Comparison of ENCODE assay signal across 22 cellular contexts in genomic region chr1:212310383-212310782, GRCh38. TPM values are rescaled to one million over a fixed set of nuclear protein-coding genes. Genes with fewer than 3 reads are reported as not detected.
DNase-seq lines count a peak whose midpoint lies in the region; ATAC-seq, FAIRE-seq and TF ChIP-seq lines count a peak whose summit lies in the region.
"Had no signal": no experiment of that assay in that cellular context is flagged by ENCODE, and none has a peak within 500 bp of the region (broad histone marks: within the 10 kb centered on the region; RNA-seq: fewer than 3 reads in every experiment).

No MANE protein-coding gene starts in this region.

- no peaks in the 10 kb centered on the region for H3K9me2 ChIP-seq in HCT116 (ENCODE audit: insufficient read depth)

- H3K27ac Mint-ChIP-seq in CD4-positive, CD25-positive, alpha-beta regulatory T cell, result peak overlapping the region in 2 of 3 donors; percentile 20 to 43
- H3K27ac Mint-ChIP-seq in astrocyte (ENCODE audit: unreplicated experiment), result peak overlapping the region; percentile 12
- peak overlapping the region; percentile 9 for H3K27ac Mint-ChIP-seq in neural crest cell (ENCODE audit: unreplicated experiment)
- no peak overlapping the region for H3K27ac Mint-ChIP-seq in progenitor cell of endocrine pancreas
- H3K27ac Mint-ChIP-seq: activated CD4-positive, alpha-beta T cell treated with anti-CD3 and anti-CD28 coated beads for 36 hours; activated CD8-positive, alpha-beta memory T cell treated with anti-CD3 and anti-CD28 coated beads, Interleukin-2, amount 10 ng/mL, durations not matched to agents 7 days and 5 days had no signal

- H3K4me2 ChIP-seq in HCT116 (ENCODE audit: low read length) (peak overlapping the region; percentile 28), astrocyte (ENCODE audit: low read length) (no peak overlapping the region)

- H3K27me3 Mint-ChIP-seq in CD4-positive, CD25-positive, alpha-beta regulatory T cell, result no peaks in the 10 kb centered on the region
- H3K27me3 Mint-ChIP-seq in astrocyte (ENCODE audit: low read depth, unreplicated experiment) (no peaks in the 10 kb centered on the region), neural crest cell (ENCODE audit: low read depth) (no peaks in the 10 kb centered on the region), progenitor cell of endocrine pancreas (no peaks in the 10 kb centered on the region)
- H3K27me3 Mint-ChIP-seq: activated CD4-positive, alpha-beta T cell treated with anti-CD3 and anti-CD28 coated beads for 36 hours; activated CD8-positive, alpha-beta memory T cell treated with anti-CD3 and anti-CD28 coated beads, Interleukin-2, amount 10 ng/mL, durations not matched to agents 7 days and 5 days had no signal

- H3K4me1 ChIP-seq in CD4-positive, CD25-positive, alpha-beta regulatory T cell (ENCODE audit: control insufficient read depth, insufficient read depth, low read length, poor library complexity, severe bottlenecking), result peaks cover 6% of the 10 kb centered on the region
- H3K4me1 ChIP-seq in HCT116 (ENCODE audit: control insufficient read depth in 1 of 2, insufficient read depth in 2 of 2, low read length in 2 of 2) (peaks cover 9 to 20% of the 10 kb centered on the region in 2 experiments; a peak in 3 of 4 replicates), astrocyte (ENCODE audit: insufficient read depth, low read length) (no peaks in the 10 kb centered on the region)
- H3K4me1 ChIP-seq: HAP-1, parathyroid adenoma had no signal

- POLR2A ChIA-PET in HCT116 (lab: Charles Lee), result no interaction called here

- no peak for TF ChIP-seq RAD21 in HCT116 (IDR thresholded peaks at IDR 0.05; ENCODE audit: low read depth)

- FAIRE-seq in astrocyte (lab: Jason Lieb, UNC) (no peak), urothelium cell line (lab: Jason Lieb, UNC) (no peak)
- FAIRE-seq: HTR-8/SVneo, TTC549 had no signal

- RAD21 ChIA-PET in HCT116 (lab: Charles Lee; ENCODE audit: low non-redundant PET in 1 of 2, low total read pairs in 2 of 2, uncharacterized antibody in 2 of 2, unreplicated experiment in 2 of 2), result no interaction called here

- no peaks in the 10 kb centered on the region for H3K27me3 ChIP-seq in CD4-positive, CD25-positive, alpha-beta regulatory T cell (ENCODE audit: control insufficient read depth, insufficient read depth, low read length)
- H3K27me3 ChIP-seq in HCT116 (ENCODE audit: insufficient read depth, low read length), result no peaks in the 10 kb centered on the region
- H3K27me3 ChIP-seq in astrocyte (ENCODE audit: insufficient read depth, low read length), result no peaks in the 10 kb centered on the region
- H3K27me3 ChIP-seq: thyroid gland had no signal

- no peak overlapping the region for H3K4me3 ChIP-seq in CD4-positive, CD25-positive, alpha-beta regulatory T cell (ENCODE audit: low read depth, low read length)
- H3K4me3 ChIP-seq in HCT116 (replicated peaks in 1 of 2; ENCODE audit: low read depth in 1 of 2, low read length in 2 of 2) (no peak overlapping the region), astrocyte (ENCODE audit: insufficient read depth, low read depth, low read length) (no peak overlapping the region)
- H3K4me3 ChIP-seq: HAP-1, thyroid gland had no signal

- no peaks in the 10 kb centered on the region for H4K20me1 ChIP-seq in HCT116 (ENCODE audit: insufficient read depth)
- H4K20me1 ChIP-seq in astrocyte (ENCODE audit: insufficient read depth, low read length), result peaks cover 5% of the 10 kb centered on the region

- BruUV-seq in HCT116 (replicated peaks; lab: Mats Ljungman, UMichigan), result no TSS peak

- no peaks in the 10 kb centered on the region for H3K9me3 ChIP-seq in CD4-positive, CD25-positive, alpha-beta regulatory T cell (ENCODE audit: control insufficient read depth in 2 of 2, low read length in 2 of 2)
- H3K9me3 ChIP-seq in HCT116 (ENCODE audit: control insufficient read depth in 1 of 2, insufficient read depth in 1 of 2, low read depth in 1 of 2, low read length in 2 of 2), result no peaks in the 10 kb centered on the region
- H3K9me3 ChIP-seq in astrocyte (ENCODE audit: insufficient read depth, low read depth, low read length), result no peaks in the 10 kb centered on the region
- H3K9me3 ChIP-seq: HAP-1, thyroid gland had no signal

- H3K9ac ChIP-seq in HCT116 (ENCODE audit: low read length) (no peak overlapping the region), astrocyte (ENCODE audit: low read length) (no peak overlapping the region)
- H3K9ac ChIP-seq: parathyroid adenoma had no signal

- DNase-seq in CD4-positive, CD25-positive, alpha-beta regulatory T cell, result no peak
- DNase-seq in HCT116 (ENCODE audit: low read depth, low spot score) (no peak), astrocyte (ENCODE audit: low read depth) (no peak), neural crest cell (ENCODE audit: low read depth, low spot score) (no peak), putamen (ENCODE audit: low spot score) (no peak), NCI-H82 treated with DMSO at 0.1 percent for 48 hours (lab: John Stamatoyannopoulos, UW; ENCODE audit: unreplicated experiment) (no peak), progenitor cell of endocrine pancreas (ENCODE audit: low spot score, unreplicated experiment) (no peak), urothelium cell line (ENCODE audit: low spot score) (no peak)
- DNase-seq: activated CD4-positive, alpha-beta T cell treated with anti-CD3 and anti-CD28 coated beads for 36 hours; activated CD8-positive, alpha-beta memory T cell treated with anti-CD3 and anti-CD28 coated beads, Interleukin-2, amount 10 ng/mL, durations not matched to agents 7 days and 5 days; activated effector memory CD4-positive, alpha-beta T cell treated with Interleukin-2 at 50 U/mL for 16 hours; dermis blood vessel endothelial cell; foreskin melanocyte; kidney glomerular epithelial cell; NCI-H1436; Right ventricle myocardium superior; thyroid gland had no signal

- intact Hi-C loops in HCT116 (cut with micrococcal nuclease), result loop anchor here (10.0 kb wide), 1 partner anchor 626 kb away; no protein-coding TSS in a partner anchor

- CTCF ChIA-PET in HCT116 (lab: Charles Lee), result interaction anchor here (0.9 to 2.6 kb wide), 2 partner anchors 19 to 239 kb away, joined by 3 to 8 read pairs; no protein-coding TSS in a partner anchor

- H2AFZ ChIP-seq in HCT116 (ENCODE audit: low read depth, low read length, poor library complexity, severe bottlenecking) (no peak overlapping the region), astrocyte (ENCODE audit: low read depth, low read length) (no peak overlapping the region)
- H2AFZ ChIP-seq: parathyroid adenoma had no signal

- TF ChIP-seq CTCF in HCT116 (IDR thresholded peaks at IDR 0.05 in 2 of 3, conservative IDR thresholded peaks at IDR 0.05 in 1 of 3; ENCODE audit: borderline replicate concordance in 1 of 3, insufficient read depth in 1 of 3, low read depth in 2 of 3, low read length in 2 of 3) (no peak), astrocyte (IDR thresholded peaks at IDR 0.05; ENCODE audit: insufficient read depth, low read depth, low read length) (no peak), neural crest cell (conservative IDR thresholded peaks at IDR 0.05) (no peak), progenitor cell of endocrine pancreas (IDR thresholded peaks at IDR 0.05; ENCODE audit: unreplicated experiment) (no peak)

- no peak overlapping the region for H3K27ac ChIP-seq in CD4-positive, CD25-positive, alpha-beta regulatory T cell (ENCODE audit: insufficient read depth, low read length, poor library complexity, severe bottlenecking)
- H3K27ac ChIP-seq in HCT116 (ENCODE audit: low read depth, low read length) (peak overlapping the region; percentile 20; the same call in 1 of the 2 replicates), astrocyte (ENCODE audit: low read depth, low read length) (no peak overlapping the region)
- H3K27ac ChIP-seq: epithelial cell of prostate, parathyroid adenoma, thyroid gland had no signal

- peaks cover 40 to 74% (median 52%) of the 10 kb centered on the region in 4 donors for H3K4me1 Mint-ChIP-seq in CD4-positive, CD25-positive, alpha-beta regulatory T cell
- peaks cover 11% of the 10 kb centered on the region for H3K4me1 Mint-ChIP-seq in astrocyte (ENCODE audit: low read depth, unreplicated experiment)
- peaks cover 18% of the 10 kb centered on the region for H3K4me1 Mint-ChIP-seq in neural crest cell
- peaks cover 2% of the 10 kb centered on the region for H3K4me1 Mint-ChIP-seq in progenitor cell of endocrine pancreas (ENCODE audit: low read depth)

- no peak for TF ChIP-seq POLR2A in HCT116 (IDR thresholded peaks at IDR 0.05; ENCODE audit: borderline replicate concordance, extremely low read depth, insufficient read depth, insufficient read length)

- H3K36me3 Mint-ChIP-seq in CD4-positive, CD25-positive, alpha-beta regulatory T cell, result peaks cover 46% of the 10 kb centered on the region
- H3K36me3 Mint-ChIP-seq in astrocyte (ENCODE audit: low read depth, unreplicated experiment) (no peaks in the 10 kb centered on the region), neural crest cell (ENCODE audit: low read depth) (peaks cover 16% of the 10 kb centered on the region), progenitor cell of endocrine pancreas (ENCODE audit: insufficient read depth) (peaks cover 23% of the 10 kb centered on the region)

- H3K79me2 ChIP-seq in HCT116 (ENCODE audit: insufficient read depth, low read length) (peaks cover 59% of the 10 kb centered on the region), astrocyte (ENCODE audit: insufficient read depth, low read length) (peaks cover 16% of the 10 kb centered on the region)

- no peak for ATAC-seq in CD4-positive, CD25-positive, alpha-beta regulatory T cell (ENCODE audit: low read depth in 2 of 2)
- no peak for ATAC-seq in HCT116
- ATAC-seq: activated CD4-positive, alpha-beta T cell treated with anti-CD3 and anti-CD28 coated beads for 36 hours; activated CD8-positive, alpha-beta memory T cell treated with anti-CD3 and anti-CD28 coated beads, Interleukin-2, amount 10 ng/mL, durations not matched to agents 7 days and 5 days had no signal

- peaks cover 37% of the 10 kb centered on the region for H3K36me3 ChIP-seq in CD4-positive, CD25-positive, alpha-beta regulatory T cell (ENCODE audit: control insufficient read depth, insufficient read depth, low read length)
- no peaks in the 10 kb centered on the region for H3K36me3 ChIP-seq in HCT116 (ENCODE audit: control insufficient read depth in 1 of 2, insufficient read depth in 2 of 2, low read length in 2 of 2)
- no peaks in the 10 kb centered on the region for H3K36me3 ChIP-seq in astrocyte (ENCODE audit: insufficient read depth, low read length)
- H3K36me3 ChIP-seq: HAP-1, thyroid gland had no signal

- H3K9me3 Mint-ChIP-seq in CD4-positive, CD25-positive, alpha-beta regulatory T cell, result peaks cover 0 to 4% (median 0%) of the 10 kb centered on the region in 7 donors
- H3K9me3 Mint-ChIP-seq in astrocyte (ENCODE audit: unreplicated experiment), result no peaks in the 10 kb centered on the region
- peaks cover 2% of the 10 kb centered on the region for H3K9me3 Mint-ChIP-seq in neural crest cell
- peaks cover 16% of the 10 kb centered on the region for H3K9me3 Mint-ChIP-seq in progenitor cell of endocrine pancreas (ENCODE audit: low read depth)

- H3K4me3 Mint-ChIP-seq in CD4-positive, CD25-positive, alpha-beta regulatory T cell, result no peak overlapping the region
- H3K4me3 Mint-ChIP-seq in astrocyte (ENCODE audit: unreplicated experiment) (no peak overlapping the region), neural crest cell (no peak overlapping the region), progenitor cell of endocrine pancreas (ENCODE audit: low read depth) (no peak overlapping the region)
- H3K4me3 Mint-ChIP-seq: activated CD4-positive, alpha-beta T cell treated with anti-CD3 and anti-CD28 coated beads for 36 hours; activated CD8-positive, alpha-beta memory T cell treated with anti-CD3 and anti-CD28 coated beads, Interleukin-2, amount 10 ng/mL, durations not matched to agents 7 days and 5 days had no signal

RNA-seq across cellular contexts. Expression of gene PPP2R5A, which starts 25.2 kb away (rescaled TPM):
- 64.6 TPM for total RNA-seq in CD4-positive, CD25-positive, alpha-beta regulatory T cell
- polyA plus RNA-seq in CD4-positive, CD25-positive, alpha-beta regulatory T cell, result 10 to 100 TPM; 41.6 to 52.8 (median 46.2) TPM
- 33.1 TPM for total RNA-seq in HCT116 (2021; ENCODE audit: unreplicated experiment)
- polyA plus RNA-seq in HCT116 (2012), result 12.9 and 15.0 TPM in 2 replicates
- 13.2 and 14.6 TPM in 2 replicates for total RNA-seq in astrocyte
- total RNA-seq in neural crest cell, result 11.9 and 13.0 TPM in 2 replicates
- 20.8 and 21.4 TPM in 2 replicates for total RNA-seq in progenitor cell of endocrine pancreas
